In the genomic region with DNA sequence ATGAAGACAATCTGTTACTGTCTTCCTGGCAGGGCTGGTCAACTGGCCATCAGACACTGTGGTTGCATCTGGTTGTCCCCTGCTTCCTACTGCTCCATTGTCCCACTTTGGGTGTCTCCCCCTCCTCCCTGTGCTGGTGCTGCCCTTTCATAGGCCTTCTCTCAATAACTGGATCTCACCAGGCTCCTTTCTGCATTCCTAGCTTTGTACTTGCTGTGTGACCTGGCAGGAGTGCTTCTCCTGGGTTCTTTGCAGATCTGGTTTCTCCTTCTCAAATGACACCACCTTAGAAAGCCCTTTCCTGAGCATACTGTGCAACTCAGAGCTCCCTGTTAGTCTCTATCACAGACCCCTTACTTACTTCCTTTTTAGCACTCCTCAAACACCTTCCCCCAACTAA, we compare ENCODE assay signal across 15 cellular contexts.
"Had no signal": no experiment of that assay in that cellular context is flagged by ENCODE, and none has a peak within 500 bp of the region (broad histone marks: within the 10 kb centered on the region; RNA-seq: fewer than 3 reads in every experiment).

No MANE protein-coding gene starts in this region.

- H3K27ac Mint-ChIP-seq: natural killer cell treated with Interleukin-12 subunit alpha and Interleukin-12 subunit beta and Interleukin-15 and Interleukin-18, amount 100 ng/mL, for 72 hours had no signal

- H3K9me3 Mint-ChIP-seq: natural killer cell treated with Interleukin-12 subunit alpha and Interleukin-12 subunit beta and Interleukin-15 and Interleukin-18, amount 100 ng/mL, for 72 hours had no signal

- H3K4me3 Mint-ChIP-seq: natural killer cell treated with Interleukin-12 subunit alpha and Interleukin-12 subunit beta and Interleukin-15 and Interleukin-18, amount 100 ng/mL, for 72 hours had no signal

- H3K27me3 Mint-ChIP-seq: natural killer cell treated with Interleukin-12 subunit alpha and Interleukin-12 subunit beta and Interleukin-15 and Interleukin-18, amount 100 ng/mL, for 72 hours had no signal

- ATAC-seq: gastroesophageal sphincter; natural killer cell treated with Interleukin-12 subunit alpha and Interleukin-12 subunit beta and Interleukin-15 and Interleukin-18, amount 100 ng/mL, for 72 hours; sciatic nerve; stimulated activated naive CD8-positive, alpha-beta T cell treated with anti-CD3 and anti-CD28 coated beads, Interleukin-15, Interleukin-2, amounts not matched to agents 100 U/mL and 50 U/mL, for 24 hours had no signal

- DNase-seq: activated CD4-positive, alpha-beta T cell treated with anti-CD3 and anti-CD28 coated beads for 1 hour; activated CD4-positive, alpha-beta T cell treated with anti-CD3 and anti-CD28 coated beads, Interleukin-2, amount 50 U/mL, for 4 hours; activated naive CD4-positive, alpha-beta T cell; activated T-cell treated with anti-CD3 and anti-CD28 coated beads for 4 hours; anterior cingulate cortex; dermis blood vessel endothelial cell; erythroblast; mesendoderm; stimulated activated naive CD8-positive, alpha-beta T cell treated with anti-CD3 and anti-CD28 coated beads, Interleukin-15, Interleukin-2, amounts not matched to agents 100 U/mL and 50 U/mL, for 24 hours; T-helper 1 cell; T1000; transverse colon had no signal

- H3K36me3 Mint-ChIP-seq: natural killer cell treated with Interleukin-12 subunit alpha and Interleukin-12 subunit beta and Interleukin-15 and Interleukin-18, amount 100 ng/mL, for 72 hours had no signal
